Comparison of ENCODE assay signal across 30 cellular contexts in genomic region chr6:96991618-96992355, GRCh38.
"Had no signal": no experiment of that assay in that cellular context is flagged by ENCODE, and none has a peak within 500 bp of the region (broad histone marks: within the 10 kb centered on the region; RNA-seq: fewer than 3 reads in every experiment).

No MANE protein-coding gene starts in this region.

- DNase-seq: activated B cell treated with CpG ODN at 0.5 μM for 24 hours; activated CD4-positive, alpha-beta T cell treated with anti-CD3 and anti-CD28 coated beads, Interleukin-2, amount 50 U/mL, for 1 hour; activated CD8-positive, alpha-beta memory T cell treated with anti-CD3 and anti-CD28 coated beads, Interleukin-2, amount 10 ng/mL, durations not matched to agents 7 days and 5 days; activated CD8-positive, alpha-beta T cell treated with anti-CD3 and anti-CD28 coated beads, Interleukin-2, amount 10 ng/mL, durations not matched to agents 7 days and 5 days; activated naive CD4-positive, alpha-beta T cell; activated T-cell treated with anti-CD3 and anti-CD28 coated beads, Interleukin-2, amount 50 U/mL, for 72 hours; effector memory CD4-positive, alpha-beta T cell; erythroblast; heart left ventricle; left ventricle myocardium inferior; mesendoderm; natural killer cell; right lobe of liver; SK-N-SH; stimulated activated CD4-positive, alpha-beta T cell treated with anti-CD3 and anti-CD28 coated beads, Interleukin-1b, Interleukin-23, amount 100 ng/mL, for 48 hours; stimulated activated CD4-positive, alpha-beta T cell treated with anti-CD3 and anti-CD28 coated beads, Interleukin-4, amount 100 ng/mL, for 4 hours; stimulated activated CD8-positive, alpha-beta memory T cell treated with anti-CD3 and anti-CD28 coated beads, Interleukin-4, amount 100 ng/mL, for 48 hours; T-helper 2 cell had no signal

- H3K9ac ChIP-seq: neural progenitor cell, SK-N-SH had no signal

- H3K4me3 ChIP-seq: ascending aorta, cardiac muscle cell, heart left ventricle, left ventricle myocardium inferior, lung, neural progenitor cell, right lobe of liver, skin epidermis, thoracic aorta, vagina had no signal

- H3K4me1 ChIP-seq: ascending aorta, heart left ventricle, neural progenitor cell, right lobe of liver, vagina had no signal

- H3K27me3 Mint-ChIP-seq: activated B cell treated with CpG ODN at 0.5 μM for 24 hours; activated CD8-positive, alpha-beta memory T cell treated with anti-CD3 and anti-CD28 coated beads, Interleukin-2, amount 10 ng/mL, durations not matched to agents 7 days and 5 days; activated naive CD8-positive, alpha-beta T cell; progenitor cell of endocrine pancreas; type B pancreatic cell had no signal

- H3K27ac ChIP-seq: ascending aorta, cardiac muscle cell, heart left ventricle, left ventricle myocardium inferior, neural progenitor cell, right lobe of liver, skin epidermis, thoracic aorta, vagina had no signal

- H3K9me3 ChIP-seq: ascending aorta, right lobe of liver, SK-N-SH, thoracic aorta, vagina had no signal

- ATAC-seq: activated CD8-positive, alpha-beta memory T cell treated with anti-CD3 and anti-CD28 coated beads, Interleukin-2, amount 10 ng/mL, durations not matched to agents 7 days and 5 days; activated CD8-positive, alpha-beta T cell treated with anti-CD3 and anti-CD28 coated beads, Interleukin-2, amount 10 ng/mL, durations not matched to agents 7 days and 5 days; activated T-cell treated with anti-CD3 and anti-CD28 coated beads, Interleukin-2, amount 50 U/mL, for 72 hours; natural killer cell; stimulated activated memory B cell treated with anti-CD40 and anti-IgM and Interleukin-4, amounts not matched to agents 10 μg/mL and 1 μg/mL and 100 μg/mL, for 72 hours had no signal

- H3K27ac Mint-ChIP-seq: activated B cell treated with CpG ODN at 0.5 μM for 24 hours; activated CD8-positive, alpha-beta memory T cell treated with anti-CD3 and anti-CD28 coated beads, Interleukin-2, amount 10 ng/mL, durations not matched to agents 7 days and 5 days; activated CD8-positive, alpha-beta T cell treated with anti-CD3 and anti-CD28 coated beads, Interleukin-2, amount 10 ng/mL, durations not matched to agents 7 days and 5 days; activated naive CD8-positive, alpha-beta T cell; activated T-cell treated with anti-CD3 and anti-CD28 coated beads, Interleukin-2, amount 50 U/mL, for 72 hours; natural killer cell; neural progenitor cell; progenitor cell of endocrine pancreas; stimulated activated memory B cell treated with anti-CD40 and anti-IgM and Interleukin-4, amounts not matched to agents 10 μg/mL and 1 μg/mL and 100 μg/mL, for 72 hours; type B pancreatic cell had no signal

- H3K4me3 Mint-ChIP-seq: activated B cell treated with CpG ODN at 0.5 μM for 24 hours; activated CD8-positive, alpha-beta memory T cell treated with anti-CD3 and anti-CD28 coated beads, Interleukin-2, amount 10 ng/mL, durations not matched to agents 7 days and 5 days; activated CD8-positive, alpha-beta T cell treated with anti-CD3 and anti-CD28 coated beads, Interleukin-2, amount 10 ng/mL, durations not matched to agents 7 days and 5 days; activated naive CD8-positive, alpha-beta T cell; activated T-cell treated with anti-CD3 and anti-CD28 coated beads, Interleukin-2, amount 50 U/mL, for 72 hours; natural killer cell; neural progenitor cell; stimulated activated memory B cell treated with anti-CD40 and anti-IgM and Interleukin-4, amounts not matched to agents 10 μg/mL and 1 μg/mL and 100 μg/mL, for 72 hours; type B pancreatic cell had no signal

- H3K9me3 Mint-ChIP-seq: activated B cell treated with CpG ODN at 0.5 μM for 24 hours, type B pancreatic cell had no signal

- H3K27me3 ChIP-seq: ascending aorta, cardiac muscle cell, heart left ventricle, neural progenitor cell, right lobe of liver, vagina had no signal

- H3K36me3 ChIP-seq: ascending aorta, cardiac muscle cell, heart left ventricle, left ventricle myocardium inferior, neural progenitor cell, right lobe of liver, thoracic aorta, vagina had no signal

- H3K4me1 Mint-ChIP-seq: activated B cell treated with CpG ODN at 0.5 μM for 24 hours; activated CD8-positive, alpha-beta memory T cell treated with anti-CD3 and anti-CD28 coated beads, Interleukin-2, amount 10 ng/mL, durations not matched to agents 7 days and 5 days; brain; natural killer cell; neural progenitor cell; stimulated activated memory B cell treated with anti-CD40 and anti-IgM and Interleukin-4, amounts not matched to agents 10 μg/mL and 1 μg/mL and 100 μg/mL, for 72 hours had no signal
